ENCODE assay signal across 19 cellular contexts in the genomic region with DNA sequence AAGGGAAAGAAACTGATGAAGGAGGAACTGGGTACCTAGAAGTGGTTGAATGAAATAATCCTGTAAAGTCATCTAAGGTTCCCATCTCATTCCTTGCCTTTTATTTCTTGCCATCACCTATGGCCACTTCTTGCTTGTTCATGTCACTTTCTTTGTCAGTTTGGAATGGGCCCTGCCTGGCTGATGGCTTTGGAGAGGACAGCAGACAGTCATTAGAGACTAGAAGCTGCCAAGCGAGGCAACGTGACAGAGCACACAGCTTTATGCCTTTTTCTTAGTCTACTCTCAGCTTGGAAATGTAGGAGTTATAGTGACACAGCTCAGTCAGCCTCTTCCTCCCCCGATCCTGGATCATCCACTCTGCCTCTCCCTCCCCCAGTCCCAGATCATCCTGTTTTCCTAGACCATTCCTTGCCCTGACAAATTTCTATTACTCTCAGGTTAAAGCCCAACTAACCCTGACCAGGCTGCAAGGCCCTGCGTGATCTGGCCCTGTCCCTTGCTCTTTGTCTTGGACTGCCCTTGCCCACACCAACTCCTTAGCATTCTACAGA. TPM values are rescaled to one million over a fixed set of nuclear protein-coding genes. Genes with fewer than 3 reads are reported as not detected.
DNase-seq lines count a peak whose midpoint lies in the region; ATAC-seq and TF ChIP-seq lines count a peak whose summit lies in the region.
"Had no signal": no experiment of that assay in that cellular context is flagged by ENCODE, and none has a peak within 500 bp of the region (broad histone marks: within the 10 kb centered on the region; RNA-seq: fewer than 3 reads in every experiment).

No MANE protein-coding gene starts in this region.

- H3K4me1 Mint-ChIP-seq in activated CD4-positive, alpha-beta T cell treated with anti-CD3 and anti-CD28 coated beads, Interleukin-2, amount 10 ng/mL, durations not matched to agents 24 days and 14 days: peaks cover 47% of the 10 kb centered on the region
- H3K4me1 Mint-ChIP-seq in brain: peaks cover 26% of the 10 kb centered on the region
- peaks cover 34% of the 10 kb centered on the region for H3K4me1 Mint-ChIP-seq in mesothelial cell of epicardium

- no peak for DNase-seq in activated CD4-positive, alpha-beta T cell treated with anti-CD3 and anti-CD28 coated beads, Interleukin-2, amount 10 ng/mL, durations not matched to agents 24 days and 14 days
- no peak for DNase-seq in activated CD4-positive, alpha-beta T cell treated with anti-CD3 and anti-CD28 coated beads, Interleukin-2, amount 50 U/mL, for 48 hours
- DNase-seq in mesothelial cell of epicardium (ENCODE audit: low spot score in 2 of 2, unreplicated experiment in 2 of 2): no peak
- DNase-seq in testis: peak; percentile 27
- no peak for DNase-seq in NCI-H1417 treated with DMSO at 0.1 percent for 48 hours (lab: John Stamatoyannopoulos, UW)
- no peak for DNase-seq in sciatic nerve (ENCODE audit: low spot score)
- no peak for DNase-seq in HT-29 (ENCODE audit: low spot score)
- DNase-seq: 8988T; activated CD4-positive, CD25-positive, alpha-beta regulatory T cell; effector memory CD4-positive, alpha-beta T cell; Karpas-422; NCI-H1436 treated with DMSO at 0.1 percent for 48 hours; NK-92 treated with Interleukin-12 subunit alpha and Interleukin-12 subunit beta, amount 100 ng/mL, for 24 hours; ovary; stimulated activated CD4-positive, alpha-beta T cell treated with anti-CD3 and anti-CD28 coated beads, Interleukin-4, amount 100 ng/mL, for 4 hours; T-cell; transverse colon had no signal

- peak overlapping the region; percentile 7 for H3K27ac Mint-ChIP-seq in activated CD4-positive, alpha-beta T cell treated with anti-CD3 and anti-CD28 coated beads, Interleukin-2, amount 10 ng/mL, durations not matched to agents 24 days and 14 days
- H3K27ac Mint-ChIP-seq in brain: peak overlapping the region in 3 of 5 experiments; percentile 3 to 88 (median 4)
- H3K27ac Mint-ChIP-seq in mesothelial cell of epicardium: peak overlapping the region; percentile 32

- no peaks in the 10 kb centered on the region for H3K27me3 Mint-ChIP-seq in activated CD4-positive, alpha-beta T cell treated with anti-CD3 and anti-CD28 coated beads, Interleukin-2, amount 10 ng/mL, durations not matched to agents 24 days and 14 days
- no peaks in the 10 kb centered on the region for H3K27me3 Mint-ChIP-seq in brain
- H3K27me3 Mint-ChIP-seq in mesothelial cell of epicardium (ENCODE audit: low read depth): no peaks in the 10 kb centered on the region
- H3K27me3 Mint-ChIP-seq: T-cell had no signal

- no peak for ATAC-seq in sciatic nerve
- ATAC-seq: T-cell had no signal

- peaks cover 36% of the 10 kb centered on the region for H3K36me3 Mint-ChIP-seq in activated CD4-positive, alpha-beta T cell treated with anti-CD3 and anti-CD28 coated beads, Interleukin-2, amount 10 ng/mL, durations not matched to agents 24 days and 14 days (ENCODE audit: low read depth)
- peaks cover 7% of the 10 kb centered on the region for H3K36me3 Mint-ChIP-seq in brain
- peaks cover 2% of the 10 kb centered on the region for H3K36me3 Mint-ChIP-seq in mesothelial cell of epicardium

- no peak overlapping the region for H3K4me3 Mint-ChIP-seq in activated CD4-positive, alpha-beta T cell treated with anti-CD3 and anti-CD28 coated beads, Interleukin-2, amount 10 ng/mL, durations not matched to agents 24 days and 14 days
- H3K4me3 Mint-ChIP-seq in brain (no peak overlapping the region), mesothelial cell of epicardium (no peak overlapping the region)
- H3K4me3 Mint-ChIP-seq: T-cell had no signal

- no peak overlapping the region for H3K27ac ChIP-seq in testis
- H3K27ac ChIP-seq: C4-2B, ovary had no signal

- no peaks in the 10 kb centered on the region for H3K27me3 ChIP-seq in testis
- H3K27me3 ChIP-seq: ovary, transverse colon had no signal

- H3K36me3 ChIP-seq in testis (ENCODE audit: low read depth, missing control alignments): no peaks in the 10 kb centered on the region
- H3K36me3 ChIP-seq: ovary, transverse colon had no signal

- no peak for TF ChIP-seq POLR2A in testis (IDR thresholded peaks at IDR 0.05)

- WGBS in testis, 2 donors: 64 to 72% methylated on average over 4 of the region's 4 CpGs

- TF ChIP-seq CTCF in brain (conservative IDR thresholded peaks at IDR 0.05) (no peak), mesothelial cell of epicardium (IDR thresholded peaks at IDR 0.05; ENCODE audit: unreplicated experiment) (no peak), testis (IDR thresholded peaks at IDR 0.05) (no peak)

- H3K4me1 ChIP-seq in testis: peaks cover 13% of the 10 kb centered on the region

- intact Hi-C loops in activated CD4-positive, alpha-beta T cell treated with anti-CD3 and anti-CD28 coated beads, Interleukin-2, amount 10 ng/mL, durations not matched to agents 24 days and 14 days (cut with micrococcal nuclease): no loop called here
- intact Hi-C loops in testis (cut with DNase I; ENCODE audit: low total_unique reads): no loop called here
- intact Hi-C loops in sciatic nerve (cut with DNase I): no loop called here

- H3K9me3 ChIP-seq in testis: no peaks in the 10 kb centered on the region
- H3K9me3 ChIP-seq: ovary, transverse colon had no signal

- H3K4me3 ChIP-seq in testis: no peak overlapping the region
- H3K4me3 ChIP-seq: ovary, transverse colon had no signal

- H3K9me3 Mint-ChIP-seq in activated CD4-positive, alpha-beta T cell treated with anti-CD3 and anti-CD28 coated beads, Interleukin-2, amount 10 ng/mL, durations not matched to agents 24 days and 14 days: no peaks in the 10 kb centered on the region
- H3K9me3 Mint-ChIP-seq in brain (no peaks in the 10 kb centered on the region), mesothelial cell of epicardium (no peaks in the 10 kb centered on the region)
- H3K9me3 Mint-ChIP-seq: T-cell had no signal

RNA-seq across cellular contexts. Expression of gene ETV6, which starts 26.6 kb away (rescaled TPM):
- 114 and 119 TPM in 2 replicates for total RNA-seq in activated CD4-positive, alpha-beta T cell treated with anti-CD3 and anti-CD28 coated beads, Interleukin-2, amount 10 ng/mL, durations not matched to agents 24 days and 14 days
- polyA plus RNA-seq in brain (ENCODE audit: insufficient read depth, low read depth, low replicate concordance) (9.6 TPM), testis (ENCODE audit: insufficient read depth, low read depth, low replicate concordance) (7.8 TPM)
- total RNA-seq in mesothelial cell of epicardium (26.2 to 31.4 TPM (median 27.5 TPM) in 3 replicates), testis (10 to 100 TPM; 16.3 to 20.9 TPM), sciatic nerve (38.8 TPM)
- total RNA-seq in HT-29 (2014; rRNA removed; shearing (Covaris generic)): 16.5 and 16.8 TPM in 2 replicates
